Comparison of ENCODE assay signal across 14 cellular contexts in genomic region chr20:43943725-43944124, GRCh38. TPM values are rescaled to one million over a fixed set of nuclear protein-coding genes. Genes with fewer than 3 reads are reported as not detected.
DNase-seq lines count a peak whose midpoint lies in the region; ATAC-seq and TF ChIP-seq lines count a peak whose summit lies in the region.
"Had no signal": no experiment of that assay in that cellular context is flagged by ENCODE, and none has a peak within 500 bp of the region (broad histone marks: within the 10 kb centered on the region; RNA-seq: fewer than 3 reads in every experiment).

No MANE protein-coding gene starts in this region.

- H3K27ac Mint-ChIP-seq in activated naive CD4-positive, alpha-beta T cell treated with anti-CD3 and anti-CD28 coated beads, Interleukin-2, amount 50 U/mL, for 24 hours: peak overlapping the region; percentile 80
- H3K27ac Mint-ChIP-seq in T-helper 17 cell: peak overlapping the region; percentile 56
- peak overlapping the region; percentile 17 for H3K27ac Mint-ChIP-seq in stimulated activated effector memory CD8-positive, alpha-beta T cell treated with anti-CD3 and anti-CD28 coated beads, Interleukin-12 subunit alpha, Interleukin-12 subunit beta, amount 100 ng/mL, for 72 hours

- H3K4me3 Mint-ChIP-seq in activated naive CD4-positive, alpha-beta T cell treated with anti-CD3 and anti-CD28 coated beads, Interleukin-2, amount 50 U/mL, for 24 hours: no peak overlapping the region
- H3K4me3 Mint-ChIP-seq in T-helper 17 cell: no peak overlapping the region
- H3K4me3 Mint-ChIP-seq in stimulated activated effector memory CD8-positive, alpha-beta T cell treated with anti-CD3 and anti-CD28 coated beads, Interleukin-12 subunit alpha, Interleukin-12 subunit beta, amount 100 ng/mL, for 72 hours: peak overlapping the region; percentile 46

- peak overlapping the region; percentile 58 for H2BK20ac ChIP-seq in IMR-90 (ENCODE audit: low read depth, low read length)

- peak overlapping the region; percentile 73 for H2BK120ac ChIP-seq in IMR-90 (ENCODE audit: low read depth, low read length)

- H3K4me2 ChIP-seq in IMR-90 (ENCODE audit: low read depth, low read length): no peak overlapping the region

- H3K18ac ChIP-seq in IMR-90 (ENCODE audit: low read depth, low read length): no peak overlapping the region

- H3K4me1 Mint-ChIP-seq in activated naive CD4-positive, alpha-beta T cell treated with anti-CD3 and anti-CD28 coated beads, Interleukin-2, amount 50 U/mL, for 24 hours: peaks cover 68% of the 10 kb centered on the region
- peaks cover 59% of the 10 kb centered on the region for H3K4me1 Mint-ChIP-seq in T-helper 17 cell
- peaks cover 75% of the 10 kb centered on the region for H3K4me1 Mint-ChIP-seq in stimulated activated effector memory CD8-positive, alpha-beta T cell treated with anti-CD3 and anti-CD28 coated beads, Interleukin-12 subunit alpha, Interleukin-12 subunit beta, amount 100 ng/mL, for 72 hours

- no peaks in the 10 kb centered on the region for H3K9me3 Mint-ChIP-seq in activated naive CD4-positive, alpha-beta T cell treated with anti-CD3 and anti-CD28 coated beads, Interleukin-2, amount 50 U/mL, for 24 hours
- H3K9me3 Mint-ChIP-seq in stimulated activated effector memory CD8-positive, alpha-beta T cell treated with anti-CD3 and anti-CD28 coated beads, Interleukin-12 subunit alpha, Interleukin-12 subunit beta, amount 100 ng/mL, for 72 hours: no peaks in the 10 kb centered on the region

- H4K91ac ChIP-seq in IMR-90 (ENCODE audit: insufficient read depth, low read depth, low read length): peak overlapping the region; percentile 36; the same call in 1 of the 2 replicates

- H3K4me1 ChIP-seq in IMR-90 (ENCODE audit: control insufficient read depth, insufficient read depth, low read length): peaks cover 33% of the 10 kb centered on the region

- no peaks in the 10 kb centered on the region for H3K36me3 ChIP-seq in IMR-90 (ENCODE audit: control insufficient read depth, insufficient read depth, low read length)

- ATAC-seq in IMR-90 (ENCODE audit: low read depth) (no peak), T-helper 17 cell (no peak), HG02642 (IDR thresholded peaks at IDR 0.05; ENCODE audit: poor library complexity, unreplicated experiment) (no peak)
- no peak for ATAC-seq in stimulated activated effector memory CD8-positive, alpha-beta T cell treated with anti-CD3 and anti-CD28 coated beads, Interleukin-12 subunit alpha, Interleukin-12 subunit beta, amount 100 ng/mL, for 72 hours

- H4K20me1 ChIP-seq in IMR-90 (ENCODE audit: insufficient read depth, low read length): peaks cover 11% of the 10 kb centered on the region; the same call in 1 of the 2 replicates

- no peaks in the 10 kb centered on the region for H3K27me3 ChIP-seq in IMR-90 (ENCODE audit: control insufficient read depth, insufficient read depth, low read length)

- peak overlapping the region; percentile 29; the same call in 1 of the 3 replicates for H2BK15ac ChIP-seq in IMR-90 (ENCODE audit: low read depth, low read length)

- in situ Hi-C loops in IMR-90 (cut with MboI; ENCODE audit: low sequenced_read_pairs): loop anchor here (25.0 kb wide), 1 partner anchor 1844 kb away; the partner anchor contains the start of genes DNTTIP1 and WFDC3
- in situ Hi-C loops in ACHN (cut with HindIII; ENCODE audit: low pct_ligation_motif_present, low pct_unique_long_range_greater_than_20kb, low sequenced_read_pairs): no loop called here

- no CpG with 5 or more reads among the region's 5 CpGs for WGBS in IMR-90 (ENCODE audit: extremely low coverage in 2 of 2, insufficient read length in 1 of 2), 2 experiments

- no peak for TF ChIP-seq RAD21 in IMR-90 (IDR thresholded peaks at IDR 0.05; ENCODE audit: low read length)

- no TSS peak for BruUV-seq in IMR-90 (replicated peaks; lab: Mats Ljungman, UMichigan)

- H3K79me1 ChIP-seq in IMR-90 (ENCODE audit: low read depth in 1 of 2, low read length in 2 of 2): peaks cover 33 to 94% of the 10 kb centered on the region in 2 experiments

- no peaks in the 10 kb centered on the region for H3K9me3 ChIP-seq in IMR-90 (ENCODE audit: control insufficient read depth, insufficient read depth, low read length)
- H3K9me3 ChIP-seq in T-helper 17 cell (ENCODE audit: control insufficient read depth, low read length, poor library complexity, severe bottlenecking): no peaks in the 10 kb centered on the region

- DNase-seq in activated naive CD4-positive, alpha-beta T cell treated with anti-CD3 and anti-CD28 coated beads, Interleukin-2, amount 50 U/mL, for 16 hours: no peak
- no peak for DNase-seq in IMR-90
- DNase-seq in T-helper 17 cell: no peak
- no peak for DNase-seq in stimulated activated effector memory CD8-positive, alpha-beta T cell treated with anti-CD3 and anti-CD28 coated beads, Interleukin-12 subunit alpha, Interleukin-12 subunit beta, amount 100 ng/mL, for 72 hours (ENCODE audit: low spot score in 2 of 2)
- DNase-seq in NCI-H2227 (lab: John Stamatoyannopoulos, UW; ENCODE audit: unreplicated experiment): no peak
- DNase-seq in ACHN: no peak
- DNase-seq: DMS 273 treated with DMSO at 0.1 percent for 48 hours, NCI-H1436, NCI-H2029 treated with DMSO at 0.1 percent for 48 hours, NCI-H2227 treated with DMSO at 0.1 percent for 48 hours, NCI-H524 treated with DMSO at 0.1 percent for 48 hours had no signal

- no peaks in the 10 kb centered on the region for H3K27me3 Mint-ChIP-seq in activated naive CD4-positive, alpha-beta T cell treated with anti-CD3 and anti-CD28 coated beads, Interleukin-2, amount 50 U/mL, for 24 hours
- H3K27me3 Mint-ChIP-seq in T-helper 17 cell: peaks cover 14% of the 10 kb centered on the region
- H3K27me3 Mint-ChIP-seq: B cell had no signal

- H3K23ac ChIP-seq in IMR-90 (ENCODE audit: low read depth, low read length): peak overlapping the region; percentile 62; the same call in 1 of the 2 replicates

- H3K4ac ChIP-seq in IMR-90 (ENCODE audit: low read depth, low read length): peak overlapping the region; percentile 88

- H4K8ac ChIP-seq in IMR-90 (ENCODE audit: low read depth in 2 of 2, low read length in 2 of 2): peak overlapping the region in 1 of 2 experiments; percentile 28; a peak in 1 of 4 replicates

- H3K9ac ChIP-seq in IMR-90 (ENCODE audit: low read depth, low read length): no peak overlapping the region

- H2BK5ac ChIP-seq in IMR-90 (ENCODE audit: low read depth, low read length, poor library complexity, severe bottlenecking): no peak overlapping the region

- peaks cover 51% of the 10 kb centered on the region for H3K9me1 ChIP-seq in IMR-90 (ENCODE audit: insufficient read depth, low read length)

- H3K4me3 ChIP-seq in IMR-90 (ENCODE audit: insufficient read depth, low read depth, low read length): no peak overlapping the region

- H3K36me3 Mint-ChIP-seq in activated naive CD4-positive, alpha-beta T cell treated with anti-CD3 and anti-CD28 coated beads, Interleukin-2, amount 50 U/mL, for 24 hours: no peaks in the 10 kb centered on the region
- no peaks in the 10 kb centered on the region for H3K36me3 Mint-ChIP-seq in T-helper 17 cell (ENCODE audit: low read depth)
- peaks cover 4% of the 10 kb centered on the region for H3K36me3 Mint-ChIP-seq in stimulated activated effector memory CD8-positive, alpha-beta T cell treated with anti-CD3 and anti-CD28 coated beads, Interleukin-12 subunit alpha, Interleukin-12 subunit beta, amount 100 ng/mL, for 72 hours

- intact Hi-C loops in IMR-90 (cut with micrococcal nuclease): loop anchor here (5.0 to 10.0 kb wide), 2 partner anchors 74 to 131 kb away; no protein-coding TSS in a partner anchor

- POLR2A ChIA-PET in IMR-90 (lab: Charles Lee; ENCODE audit: unreplicated experiment): no interaction called here

- H3K14ac ChIP-seq in IMR-90 (replicated peaks; ENCODE audit: low read depth, low read length): peak overlapping the region; percentile 77; the same call in 1 of the 2 replicates

- H4K5ac ChIP-seq in IMR-90 (ENCODE audit: low read depth, low read length): no peak overlapping the region

- TF ChIP-seq POLR2A in IMR-90 (IDR thresholded peaks at IDR 0.05; ENCODE audit: low read depth, low read length): no peak

- H2AFZ ChIP-seq in IMR-90 (replicated peaks; ENCODE audit: low read length, poor library complexity): no peak overlapping the region

- dilution Hi-C loops in IMR-90 (cut with HindIII; ENCODE audit: low sequenced_read_pairs, unreplicated experiment): no loop called here

- CTCF ChIA-PET in IMR-90 (lab: Yijun Ruan, JAX): interaction anchor here (1.4 kb wide), 1 partner anchor 11 kb away, joined by 6 read pairs; no protein-coding TSS in a partner anchor

- no peak overlapping the region for H3K56ac ChIP-seq in IMR-90 (ENCODE audit: extremely low read depth, insufficient read depth, low read length)

- H2AK5ac ChIP-seq in IMR-90 (ENCODE audit: low read depth, low read length): peak overlapping the region; percentile 86

- H2AK9ac ChIP-seq in IMR-90 (replicated peaks; ENCODE audit: low read depth, low read length, poor library complexity): peak overlapping the region; percentile 17

- H3K27ac ChIP-seq in IMR-90 (ENCODE audit: insufficient read depth, low read length): no peak overlapping the region; the same call in 1 of the 2 replicates

- no peak for TF ChIP-seq CTCF in IMR-90 (conservative IDR thresholded peaks at IDR 0.05; ENCODE audit: low read depth, low read length)

TF ChIP-seq in IMR-90, 13 proteins besides CTCF, POLR2A, EP300 and RAD21:
- TF ChIP-seq CEBPB (IDR thresholded peaks at IDR 0.05; ENCODE audit: low read depth, low read length) (0 out of 2 replicates have a peak, but pooled peaks have one; percentile 2), FOS (IDR thresholded peaks at IDR 0.05; ENCODE audit: low read depth, low read length) (no peak)

RNA-seq across cellular contexts. Expression of gene TOX2, which starts 29.1 kb away (rescaled TPM):
- 1.1 and 1.3 TPM in 2 replicates for total RNA-seq in IMR-90 (2012; rRNA removed)
- 17.2 and 17.5 TPM in 2 replicates for polyA plus RNA-seq in IMR-90 (2012; rRNA removed)
- polyA plus RNA-seq in IMR-90 (2012; cell fraction: cytosol; rRNA removed): 14.6 and 25.9 TPM in 2 replicates
- 17.1 and 23.2 TPM in 2 replicates for polyA plus RNA-seq in IMR-90 (2012; cell fraction: nucleus; rRNA removed; ENCODE audit: low replicate concordance)
- total RNA-seq in T-helper 17 cell: 1 to 10 TPM; 1.7 to 2.2 TPM

Comparison
In these comparisons a context has a peak if more than half of its experiments do, and no peak if none do; other contexts are left out.
1. H3K27ac Mint-ChIP-seq: peak in every context shown above with its lines; median percentile 80 in activated naive CD4-positive, alpha-beta T cell treated with anti-CD3 and anti-CD28 coated beads, Interleukin-2, amount 50 U/mL, for 24 hours; 56 in T-helper 17 cell; 17 in stimulated activated effector memory CD8-positive, alpha-beta T cell treated with anti-CD3 and anti-CD28 coated beads, Interleukin-12 subunit alpha, Interleukin-12 subunit beta, amount 100 ng/mL, for 72 hours.